24 cellular contexts compared by ENCODE assay signal in the genomic region with DNA sequence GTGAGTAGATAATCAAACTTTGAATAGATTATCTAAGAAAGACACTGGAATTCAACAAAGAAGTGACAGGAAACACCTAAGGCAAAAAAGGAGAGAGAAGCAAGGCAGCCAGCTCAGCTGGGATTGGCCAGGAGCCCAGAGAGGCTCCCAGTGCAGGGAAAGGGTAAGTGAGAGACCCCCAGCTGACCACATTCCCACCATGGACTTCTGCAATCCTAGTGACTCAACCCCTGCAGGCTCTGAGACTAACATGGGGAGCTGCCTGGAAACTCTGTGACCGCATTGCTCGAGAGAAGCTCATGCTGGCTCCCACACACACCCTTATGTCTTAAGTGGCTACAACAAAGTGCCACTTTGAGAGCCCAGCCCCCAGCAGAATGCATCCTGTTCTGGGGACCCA.
DNase-seq lines count a peak whose midpoint lies in the region; TF ChIP-seq lines count a peak whose summit lies in the region.
"Had no signal": no experiment of that assay in that cellular context is flagged by ENCODE, and none has a peak within 500 bp of the region (broad histone marks: within the 10 kb centered on the region; RNA-seq: fewer than 3 reads in every experiment).

No MANE protein-coding gene starts in this region.

- no peaks in the 10 kb centered on the region for H4K20me1 ChIP-seq in fibroblast of lung (ENCODE audit: control insufficient read depth, extremely low read depth, insufficient read depth, low read length)

- WGBS in sigmoid colon, 2 donors = 96 to 99% methylated on average over 2 of the region's 2 CpGs
- 92 to 100% (median 98%) methylated on average over 2 of the region's 2 CpGs for WGBS in adrenal gland, 4 donors

- no peaks in the 10 kb centered on the region for H3K27me3 ChIP-seq in fibroblast of lung (ENCODE audit: control insufficient read depth, insufficient read depth, low read length)
- no peaks in the 10 kb centered on the region for H3K27me3 ChIP-seq in sigmoid colon
- no peaks in the 10 kb centered on the region for H3K27me3 ChIP-seq in adrenal gland
- H3K27me3 ChIP-seq: spleen had no signal

- H3K4me2 ChIP-seq in fibroblast of lung (ENCODE audit: extremely low read depth, insufficient read depth, low read length) = no peak overlapping the region

- no peaks in the 10 kb centered on the region for H3K4me1 ChIP-seq in fibroblast of lung (ENCODE audit: control insufficient read depth, extremely low read depth, insufficient read depth, low read length)
- no peaks in the 10 kb centered on the region for H3K4me1 ChIP-seq in sigmoid colon
- no peaks in the 10 kb centered on the region for H3K4me1 ChIP-seq in adrenal gland (replicated peaks in 1 of 2)
- H3K4me1 ChIP-seq: spleen had no signal

- H3K9ac ChIP-seq in fibroblast of lung (ENCODE audit: insufficient read depth, low read length) = no peak overlapping the region

- no peaks in the 10 kb centered on the region for H3K36me3 ChIP-seq in fibroblast of lung (ENCODE audit: control insufficient read depth, insufficient read depth, low read length)
- no peaks in the 10 kb centered on the region for H3K36me3 ChIP-seq in sigmoid colon
- no peaks in the 10 kb centered on the region for H3K36me3 ChIP-seq in adrenal gland (replicated peaks in 1 of 2)
- H3K36me3 ChIP-seq: spleen had no signal

- peaks cover 4% of the 10 kb centered on the region for H3K36me3 Mint-ChIP-seq in osteocyte (ENCODE audit: unreplicated experiment)
- H3K36me3 Mint-ChIP-seq: IgD-negative memory B cell, type B pancreatic cell had no signal

- H2AFZ ChIP-seq in fibroblast of lung (ENCODE audit: low read length) = no peak overlapping the region

- no peaks in the 10 kb centered on the region for H3K79me2 ChIP-seq in fibroblast of lung (ENCODE audit: control insufficient read depth, insufficient read depth, low read length)

- TF ChIP-seq EP300 in sigmoid colon (IDR thresholded peaks at IDR 0.05) = no peak

- H3K27ac Mint-ChIP-seq in osteocyte (ENCODE audit: unreplicated experiment) = peak overlapping the region; percentile 57
- H3K27ac Mint-ChIP-seq: natural killer cell treated with Interleukin-12 subunit alpha and Interleukin-12 subunit beta and Interleukin-15 and Interleukin-18, amount 100 ng/mL, for 72 hours; stimulated activated naive CD8-positive, alpha-beta T cell treated with anti-CD3 and anti-CD28 coated beads, Interleukin-15, amount 100 ng/mL, for 72 hours; type B pancreatic cell had no signal

- H3K9me3 ChIP-seq in fibroblast of lung (ENCODE audit: control insufficient read depth, insufficient read depth, low read depth, low read length) (no peaks in the 10 kb centered on the region), sigmoid colon (peaks cover 0 to 1% (median 0%) of the 10 kb centered on the region in 4 donors), adrenal gland (replicated peaks in 1 of 3) (peaks cover 0 to 6% (median 0%) of the 10 kb centered on the region in 3 donors)

- H3K4me3 ChIP-seq in fibroblast of lung (replicated peaks in 1 of 4; ENCODE audit: control extremely low read depth in 1 of 4, insufficient read depth in 1 of 4, low read depth in 3 of 4, low read length in 4 of 4) (no peak overlapping the region), sigmoid colon (no peak overlapping the region), adrenal gland (no peak overlapping the region)
- H3K4me3 ChIP-seq: spleen had no signal

- H3K27ac ChIP-seq in fibroblast of lung (ENCODE audit: insufficient read depth, low read length) = no peak overlapping the region
- no peak overlapping the region for H3K27ac ChIP-seq in sigmoid colon
- H3K27ac ChIP-seq in adrenal gland = no peak overlapping the region
- H3K27ac ChIP-seq: HL-60, spleen had no signal

- H3K9me3 Mint-ChIP-seq in osteocyte (ENCODE audit: unreplicated experiment) = peaks cover 6% of the 10 kb centered on the region

- TF ChIP-seq POLR2A in sigmoid colon (IDR thresholded peaks at IDR 0.05) (no peak), adrenal gland (IDR thresholded peaks at IDR 0.05) (no peak)

- H3K27me3 Mint-ChIP-seq in osteocyte (ENCODE audit: unreplicated experiment) = no peaks in the 10 kb centered on the region
- H3K27me3 Mint-ChIP-seq: brain; IgD-negative memory B cell; natural killer cell treated with Interleukin-12 subunit alpha and Interleukin-12 subunit beta and Interleukin-15 and Interleukin-18, amount 100 ng/mL, for 72 hours; stimulated activated naive CD8-positive, alpha-beta T cell treated with anti-CD3 and anti-CD28 coated beads, Interleukin-15, amount 100 ng/mL, for 72 hours; type B pancreatic cell had no signal

- H3K4me1 Mint-ChIP-seq in osteocyte (ENCODE audit: unreplicated experiment) = peaks cover 30% of the 10 kb centered on the region
- H3K4me1 Mint-ChIP-seq: IgD-negative memory B cell; stimulated activated naive CD8-positive, alpha-beta T cell treated with anti-CD3 and anti-CD28 coated beads, Interleukin-15, amount 100 ng/mL, for 72 hours had no signal

- no peak for TF ChIP-seq CTCF in fibroblast of lung (conservative IDR thresholded peaks at IDR 0.05 in 1 of 2, IDR thresholded peaks at IDR 0.05 in 1 of 2; ENCODE audit: low read depth in 1 of 2, low read length in 2 of 2)
- no peak for TF ChIP-seq CTCF in osteocyte (IDR thresholded peaks at IDR 0.05)
- TF ChIP-seq CTCF in sigmoid colon (IDR thresholded peaks at IDR 0.05) = no peak
- TF ChIP-seq CTCF in adrenal gland (IDR thresholded peaks at IDR 0.05) = no peak

- DNase-seq in ELF-1 (ENCODE audit: low read depth, low spot score) (peak; percentile 11), T1000 (lab: John Stamatoyannopoulos, UW) (peak; percentile 82), fibroblast of lung (ENCODE audit: low read depth in 2 of 2) (peak; percentile 86 to 98), osteocyte (ENCODE audit: extremely low spot score, unreplicated experiment) (no peak), sigmoid colon (no peak), NAMALWA (ENCODE audit: low spot score) (no peak), C1 segment of cervical spinal cord (lab: John Stamatoyannopoulos, UW) (no peak), adrenal gland (no peak)
- DNase-seq: activated CD4-positive, alpha-beta T cell treated with anti-CD3 and anti-CD28 coated beads for 4 hours; activated naive CD4-positive, alpha-beta T cell treated with anti-CD3 and anti-CD28 coated beads, Interleukin-2, amount 50 U/mL, for 16 hours; AML-193; COR-L47; DMS79 treated with DMSO at 0.1 percent for 48 hours; NCI-H1694 treated with DMSO at 0.1 percent for 48 hours; NCI-H748 treated with DMSO at 0.1 percent for 48 hours; SHP77; spleen; stimulated activated CD4-positive, alpha-beta T cell treated with anti-CD3 and anti-CD28 coated beads, Interleukin-4, amount 100 ng/mL, for 4 hours; stimulated activated naive CD8-positive, alpha-beta T cell treated with anti-CD3 and anti-CD28 coated beads, Interleukin-15, amount 100 ng/mL, for 72 hours had no signal

- intact Hi-C loops in sigmoid colon (cut with DNase I) = no loop called here
- intact Hi-C loops in adrenal gland (cut with DNase I) = no loop called here

- H3K4me3 Mint-ChIP-seq in osteocyte (ENCODE audit: unreplicated experiment) = no peak overlapping the region
- H3K4me3 Mint-ChIP-seq: brain; IgD-negative memory B cell; natural killer cell treated with Interleukin-12 subunit alpha and Interleukin-12 subunit beta and Interleukin-15 and Interleukin-18, amount 100 ng/mL, for 72 hours; stimulated activated naive CD8-positive, alpha-beta T cell treated with anti-CD3 and anti-CD28 coated beads, Interleukin-15, amount 100 ng/mL, for 72 hours; type B pancreatic cell had no signal

Comparison
In these comparisons a context has a peak if more than half of its experiments do, and no peak if none do; other contexts are left out.
1. DNase-seq: peak in ELF-1 (single experiment), T1000 (single experiment) and fibroblast of lung (2 of 2); none in osteocyte (single experiment), sigmoid colon (single experiment), NAMALWA (single experiment), C1 segment of cervical spinal cord (0 of 14) and adrenal gland (0 of 7).